Comparison of ENCODE assay signal across 8 cellular contexts in genomic region chr19:46515879-46516350, GRCh38.
A peak's percentile ranks its signal among the peaks of the same experiment; 100 is the strongest.
DNase-seq lines count a peak whose midpoint lies in the region; ATAC-seq and TF ChIP-seq lines count a peak whose summit lies in the region.

No MANE protein-coding gene starts in this region.

- TF ChIP-seq CTCF in WERI-Rb-1 (IDR thresholded peaks at IDR 0.05; ENCODE audit: low read depth, low read length): peak; percentile 52
- TF ChIP-seq CTCF in retinal pigment epithelial cell (conservative IDR thresholded peaks at IDR 0.05; ENCODE audit: low read depth, low read length): peak; percentile 83

- H3K4me3 ChIP-seq in WERI-Rb-1 (ENCODE audit: low read depth, low read length) (no peak overlapping the region), retinal pigment epithelial cell (ENCODE audit: low read length) (no peak overlapping the region)

- no peaks in the 10 kb centered on the region for H3K27me3 ChIP-seq in WERI-Rb-1 (ENCODE audit: insufficient read depth, low read depth, severe bottlenecking)

- peaks cover 8% of the 10 kb centered on the region for H3K9me3 ChIP-seq in WERI-Rb-1 (ENCODE audit: severe bottlenecking)

- H3K36me3 ChIP-seq in WERI-Rb-1: no peaks in the 10 kb centered on the region

- DNase-seq in NCI-H345 (lab: John Stamatoyannopoulos, UW) (peak; percentile 11), NCI-H345 treated with DMSO at 0.1 percent for 48 hours (lab: John Stamatoyannopoulos, UW; ENCODE audit: unreplicated experiment) (no peak), KG1 (lab: John Stamatoyannopoulos, UW) (peak; percentile 7), WERI-Rb-1 (no peak), fibroblast of peridontal ligament (ENCODE audit: extremely low read depth) (peak; percentile 43), retinal pigment epithelial cell (ENCODE audit: low read depth) (no peak)

- ATAC-seq in HG02623 (IDR thresholded peaks at IDR 0.05; ENCODE audit: unreplicated experiment) (no peak), HG02970 (IDR thresholded peaks at IDR 0.05; ENCODE audit: low FRiP score, unreplicated experiment) (no peak)

- H3K27ac ChIP-seq in WERI-Rb-1: no peak overlapping the region

Comparison
In these comparisons a context has a peak if more than half of its experiments do, and no peak if none do; other contexts are left out.
1. DNase-seq: peak in NCI-H345 (single experiment), KG1 (single experiment) and fibroblast of peridontal ligament (single experiment); none in NCI-H345 treated with DMSO at 0.1 percent for 48 hours (single experiment), WERI-Rb-1 (single experiment) and retinal pigment epithelial cell (single experiment).